Comparison of ENCODE assay signal across 30 cellular contexts in the genomic region with DNA sequence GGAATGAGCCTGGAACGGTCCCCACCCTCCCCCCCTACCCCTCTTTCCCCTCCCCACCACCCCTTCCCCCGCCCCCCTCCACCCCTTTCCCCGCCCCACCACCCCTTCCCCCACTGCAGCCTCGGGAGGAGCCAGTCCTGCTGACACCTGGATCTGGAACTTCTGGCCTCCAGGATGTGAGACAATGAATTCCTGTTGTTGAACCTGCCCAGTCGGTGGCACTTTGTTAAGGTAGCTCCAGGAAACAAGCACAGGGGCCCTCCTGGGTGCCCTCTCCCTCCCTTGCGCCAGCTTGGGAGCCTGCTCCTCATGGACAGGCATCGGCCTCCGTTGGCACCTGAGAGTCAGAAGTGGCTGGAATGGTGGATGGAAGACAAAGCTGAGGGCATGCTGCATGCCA.
"Had no signal": no experiment of that assay in that cellular context is flagged by ENCODE, and none has a peak within 500 bp of the region (broad histone marks: within the 10 kb centered on the region; RNA-seq: fewer than 3 reads in every experiment).

No MANE protein-coding gene starts in this region.

- H3K4me1 ChIP-seq: heart left ventricle, lower lobe of right lung, neural progenitor cell, prostate gland, tibial nerve had no signal

- H3K4me2 ChIP-seq: hepatocyte, neural progenitor cell had no signal

- H3K27me3 ChIP-seq: hepatocyte, neural progenitor cell, upper lobe of left lung had no signal

- H3K9me3 ChIP-seq: lower lobe of right lung, mucosa of descending colon, prostate gland, thoracic aorta had no signal

- H3K4me1 Mint-ChIP-seq: immature natural killer cell; memory B cell; naive B cell; nephron; stimulated activated naive B cell treated with anti-CD40 and anti-IgM and Interleukin-4, amounts not matched to agents 10 μg/mL and 1 μg/mL and 100 μg/mL, for 72 hours had no signal

- H2AFZ ChIP-seq: hepatocyte, neural progenitor cell had no signal

- H3K36me3 Mint-ChIP-seq: immature natural killer cell, mesothelial cell of epicardium, neural progenitor cell had no signal

- H3K36me3 ChIP-seq: heart left ventricle, lower lobe of right lung, neural progenitor cell, prostate gland, thoracic aorta, tibial nerve, upper lobe of left lung had no signal

- ATAC-seq: effector memory CD8-positive, alpha-beta T cell; heart left ventricle; left ventricle myocardium superior; lower lobe of right lung; mucosa of descending colon; right cardiac atrium; stimulated activated naive B cell treated with anti-CD40 and anti-IgM and Interleukin-4, amounts not matched to agents 10 μg/mL and 1 μg/mL and 100 μg/mL, for 72 hours had no signal

- H3K4me3 ChIP-seq: heart left ventricle, hepatocyte, lower lobe of right lung, mucosa of descending colon, neural progenitor cell, prostate gland, skin epidermis, thoracic aorta, tibial nerve, upper lobe of left lung had no signal

- H3K4me3 Mint-ChIP-seq: effector memory CD8-positive, alpha-beta T cell; immature natural killer cell; memory B cell; mesothelial cell of epicardium; naive B cell; nephron; neural progenitor cell; stimulated activated naive B cell treated with anti-CD40 and anti-IgM and Interleukin-4, amounts not matched to agents 10 μg/mL and 1 μg/mL and 100 μg/mL, for 72 hours; stimulated activated naive CD8-positive, alpha-beta T cell treated with anti-CD3 and anti-CD28 coated beads, Interleukin-15, Interleukin-2, amounts not matched to agents 100 ng/mL and 50 ng/mL, for 24 hours had no signal

- H3K79me2 ChIP-seq: hepatocyte had no signal

- H3K9ac ChIP-seq: neural progenitor cell had no signal

- DNase-seq: cerebellar nuclear complex; cortex of kidney; effector memory CD8-positive, alpha-beta T cell; erythroblast; heart left ventricle; immature natural killer cell; islet precursor cell; left ventricle myocardium superior; lower lobe of right lung; mucosa of descending colon; naive B cell; nucleus accumbens; right cardiac atrium; stimulated activated CD4-positive, alpha-beta T cell treated with anti-CD3 and anti-CD28 coated beads, Interleukin-15, amount 100 ng/mL, for 24 hours; stimulated activated CD4-positive, alpha-beta T cell treated with anti-CD3 and anti-CD28 coated beads, Interleukin-2, amount 100 ng/mL, for 48 hours; stimulated activated naive B cell treated with anti-CD40 and anti-IgM and Interleukin-4, amounts not matched to agents 10 μg/mL and 1 μg/mL and 100 μg/mL, for 72 hours; upper lobe of left lung had no signal

- H3K27ac Mint-ChIP-seq: effector memory CD8-positive, alpha-beta T cell; immature natural killer cell; memory B cell; mesothelial cell of epicardium; naive B cell; nephron; neural progenitor cell; stimulated activated naive B cell treated with anti-CD40 and anti-IgM and Interleukin-4, amounts not matched to agents 10 μg/mL and 1 μg/mL and 100 μg/mL, for 72 hours; stimulated activated naive CD8-positive, alpha-beta T cell treated with anti-CD3 and anti-CD28 coated beads, Interleukin-15, Interleukin-2, amounts not matched to agents 100 ng/mL and 50 ng/mL, for 24 hours had no signal

- H3K9me3 Mint-ChIP-seq: immature natural killer cell had no signal

- FAIRE-seq: endometrium, frontal cortex, urothelium cell line had no signal

- H3K27ac ChIP-seq: lower lobe of right lung, neural progenitor cell, prostate gland, skin epidermis, thoracic aorta, tibial nerve, upper lobe of left lung had no signal
